ENCODE assay signal across 19 cellular contexts in genomic region chr2:22360735-22361374, GRCh38.
A peak's percentile ranks its signal among the peaks of the same experiment; 100 is the strongest.
DNase-seq lines count a peak whose midpoint lies in the region; ATAC-seq and TF ChIP-seq lines count a peak whose summit lies in the region.
"Had no signal": no experiment of that assay in that cellular context is flagged by ENCODE, and none has a peak within 500 bp of the region (broad histone marks: within the 10 kb centered on the region; RNA-seq: fewer than 3 reads in every experiment).

No MANE protein-coding gene starts in this region.

- H3K4me1 Mint-ChIP-seq in stimulated activated naive B cell treated with anti-CD40 and anti-IgM and Interleukin-4, amounts not matched to agents 10 μg/mL and 1 μg/mL and 100 μg/mL, for 72 hours = no peaks in the 10 kb centered on the region
- H3K4me1 Mint-ChIP-seq: CD4-positive, CD25-positive, alpha-beta regulatory T cell had no signal

- H2AFZ ChIP-seq in mammary epithelial cell (ENCODE audit: low read depth, low read length) (no peak overlapping the region), GM23248 (no peak overlapping the region)
- H2AFZ ChIP-seq: GM23338, PC-9 had no signal

- in situ Hi-C loops in mammary epithelial cell (cut with MboI; ENCODE audit: low sequenced_read_pairs in 2 of 2) (no loop called here), GM23248 (cut with MboI) (no loop called here)

- H3K27ac ChIP-seq in mammary epithelial cell (ENCODE audit: insufficient read depth, low read depth, low read length) = no peak overlapping the region
- no peak overlapping the region for H3K27ac ChIP-seq in GM23248
- H3K27ac ChIP-seq: PC-9 had no signal

- H3K79me2 ChIP-seq in mammary epithelial cell (ENCODE audit: insufficient read depth, low read length) (no peaks in the 10 kb centered on the region), GM23248 (ENCODE audit: insufficient read depth) (no peaks in the 10 kb centered on the region)

- no peak overlapping the region for H3K4me3 Mint-ChIP-seq in stimulated activated naive B cell treated with anti-CD40 and anti-IgM and Interleukin-4, amounts not matched to agents 10 μg/mL and 1 μg/mL and 100 μg/mL, for 72 hours
- H3K4me3 Mint-ChIP-seq: GM23338 had no signal

- CTCF ChIA-PET in mammary epithelial cell (lab: Charles Lee; ENCODE audit: low non-redundant PET) = no interaction called here

- H3K36me3 ChIP-seq in mammary epithelial cell (ENCODE audit: insufficient read depth, low read length) (no peaks in the 10 kb centered on the region), GM23248 (ENCODE audit: low read depth) (no peaks in the 10 kb centered on the region)

- no peaks in the 10 kb centered on the region for H3K27me3 ChIP-seq in mammary epithelial cell (ENCODE audit: insufficient read depth, low read length)
- no peaks in the 10 kb centered on the region for H3K27me3 ChIP-seq in GM23248 (replicated peaks; ENCODE audit: insufficient read depth)

- H3K27me3 Mint-ChIP-seq in stimulated activated naive B cell treated with anti-CD40 and anti-IgM and Interleukin-4, amounts not matched to agents 10 μg/mL and 1 μg/mL and 100 μg/mL, for 72 hours = no peaks in the 10 kb centered on the region
- H3K27me3 Mint-ChIP-seq: CD4-positive, CD25-positive, alpha-beta regulatory T cell had no signal

- no peaks in the 10 kb centered on the region for H3K9me3 ChIP-seq in mammary epithelial cell (replicated peaks; ENCODE audit: insufficient read depth, low read length)
- H3K9me3 ChIP-seq in GM23248 (ENCODE audit: low read depth) = no peaks in the 10 kb centered on the region
- H3K9me3 ChIP-seq: Caco-2 had no signal

- H3K4me3 ChIP-seq in mammary epithelial cell (replicated peaks in 1 of 3; ENCODE audit: insufficient read depth in 1 of 3, low read depth in 2 of 3, low read length in 3 of 3) = no peak overlapping the region
- no peak overlapping the region for H3K4me3 ChIP-seq in GM23248
- H3K4me3 ChIP-seq: GM23338, PC-9 had no signal

- H4K20me1 ChIP-seq in mammary epithelial cell (ENCODE audit: insufficient read depth, low read length) (no peaks in the 10 kb centered on the region), GM23248 (ENCODE audit: insufficient read depth) (no peaks in the 10 kb centered on the region)

- 18% methylated on average over 4 of the region's 4 CpGs for WGBS in mammary epithelial cell (ENCODE audit: low coverage, missing lambda C conversion rate)
- WGBS in GM23248 (ENCODE audit: low coverage in 1 of 2, low lambda C conversion rate in 2 of 2, missing lambda C conversion rate in 2 of 2), 2 experiments = 11 to 16% methylated on average over 4 of the region's 4 CpGs

- H3K36me3 Mint-ChIP-seq in stimulated activated naive B cell treated with anti-CD40 and anti-IgM and Interleukin-4, amounts not matched to agents 10 μg/mL and 1 μg/mL and 100 μg/mL, for 72 hours = no peaks in the 10 kb centered on the region
- H3K36me3 Mint-ChIP-seq: CD4-positive, CD25-positive, alpha-beta regulatory T cell had no signal

- no peaks in the 10 kb centered on the region for H3K9me3 Mint-ChIP-seq in stimulated activated naive B cell treated with anti-CD40 and anti-IgM and Interleukin-4, amounts not matched to agents 10 μg/mL and 1 μg/mL and 100 μg/mL, for 72 hours
- H3K9me3 Mint-ChIP-seq: GM23338 had no signal

- dilution Hi-C loops in mammary epithelial cell (cut with HindIII; ENCODE audit: low sequenced_read_pairs) = no loop called here

- no peaks in the 10 kb centered on the region for H3K9me2 ChIP-seq in GM23248 (ENCODE audit: insufficient read depth)

- DNase-seq in HT1080 (ENCODE audit: low read depth) (peak; percentile 10), mammary epithelial cell (peak; percentile 1), islet precursor cell (peak; percentile 56), putamen (ENCODE audit: low spot score) (peak; percentile 21), NCI-H82 treated with DMSO at 0.1 percent for 48 hours (lab: John Stamatoyannopoulos, UW; ENCODE audit: unreplicated experiment) (no peak), GM23248 (no peak)
- no peak for DNase-seq in stimulated activated naive B cell treated with anti-CD40 and anti-IgM and Interleukin-4, amounts not matched to agents 10 μg/mL and 1 μg/mL and 100 μg/mL, for 72 hours
- DNase-seq: ACHN; AML-193; Caco-2; CD4-positive, CD25-positive, alpha-beta regulatory T cell; KBM-7; NCI-H1436 treated with DMSO at 0.1 percent for 48 hours; NCI-H2029 treated with DMSO at 0.1 percent for 48 hours; NCI-H510A; NCI-H774; PC-9 had no signal

- no peaks in the 10 kb centered on the region for H3F3A ChIP-seq in GM23248 (ENCODE audit: insufficient read depth)

- BruUV-seq in mammary epithelial cell (replicated peaks; lab: Mats Ljungman, UMichigan) = no TSS peak

- ATAC-seq in stimulated activated naive B cell treated with anti-CD40 and anti-IgM and Interleukin-4, amounts not matched to agents 10 μg/mL and 1 μg/mL and 100 μg/mL, for 72 hours (replicated peaks) = no peak
- no peak for ATAC-seq in GM21786 (IDR thresholded peaks at IDR 0.05; ENCODE audit: unreplicated experiment)
- ATAC-seq: GM23338 had no signal

- H3K27ac Mint-ChIP-seq in stimulated activated naive B cell treated with anti-CD40 and anti-IgM and Interleukin-4, amounts not matched to agents 10 μg/mL and 1 μg/mL and 100 μg/mL, for 72 hours = no peak overlapping the region
- H3K27ac Mint-ChIP-seq: CD4-positive, CD25-positive, alpha-beta regulatory T cell; GM23338 had no signal

- H3K4me2 ChIP-seq in mammary epithelial cell (ENCODE audit: insufficient read depth, low read depth, low read length) = no peak overlapping the region
- H3K4me2 ChIP-seq in GM23248 (ENCODE audit: unreplicated experiment) = no peak overlapping the region
- H3K4me2 ChIP-seq: GM23338, PC-9 had no signal

- no peak overlapping the region for H3K9ac ChIP-seq in mammary epithelial cell (ENCODE audit: insufficient read depth, low read length)
- no peak overlapping the region for H3K9ac ChIP-seq in GM23248

- no peak for TF ChIP-seq CTCF in mammary epithelial cell (conservative IDR thresholded peaks at IDR 0.05 in 1 of 2, IDR thresholded peaks at IDR 0.05 in 1 of 2; ENCODE audit: extremely low read depth in 1 of 2, insufficient read depth in 1 of 2, low read depth in 1 of 2, low read length in 2 of 2)

- no peaks in the 10 kb centered on the region for H3K4me1 ChIP-seq in mammary epithelial cell (ENCODE audit: insufficient read depth, low read length)
- H3K4me1 ChIP-seq in GM23248 (ENCODE audit: insufficient read depth) = no peaks in the 10 kb centered on the region
- H3K4me1 ChIP-seq: Caco-2 had no signal

- intact Hi-C loops in mammary epithelial cell (cut with micrococcal nuclease) = no loop called here

Comparison
In these comparisons a context has a peak if more than half of its experiments do, and no peak if none do; other contexts are left out.
1. DNase-seq: peak in HT1080 (single experiment), mammary epithelial cell (single experiment), islet precursor cell (single experiment) and putamen (single experiment); none in NCI-H82 treated with DMSO at 0.1 percent for 48 hours (single experiment), stimulated activated naive B cell treated with anti-CD40 and anti-IgM and Interleukin-4, amounts not matched to agents 10 μg/mL and 1 μg/mL and 100 μg/mL, for 72 hours (single experiment) and GM23248 (single experiment).